ENCODE assay signal across 18 cellular contexts in the genomic region with DNA sequence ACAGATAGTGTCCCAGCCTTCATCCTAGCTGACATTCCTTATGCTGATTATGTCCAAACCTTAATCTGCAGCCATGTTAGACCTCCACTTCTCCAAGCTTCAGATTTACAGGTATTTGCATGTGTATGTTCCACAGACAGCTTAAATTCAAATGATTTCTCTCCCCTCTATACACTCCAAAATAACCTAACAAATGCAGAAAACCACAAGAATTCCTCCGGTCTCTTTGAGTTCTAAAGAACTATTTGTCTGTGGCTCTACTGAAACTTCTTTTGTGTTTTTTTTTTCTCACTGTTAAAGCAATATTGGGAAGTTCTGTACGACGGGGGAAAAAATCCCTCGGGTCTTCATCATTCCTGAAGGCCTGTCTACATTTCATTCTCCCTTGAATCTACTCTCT.
"Had no signal": no experiment of that assay in that cellular context is flagged by ENCODE, and none has a peak within 500 bp of the region (broad histone marks: within the 10 kb centered on the region; RNA-seq: fewer than 3 reads in every experiment).

No MANE protein-coding gene starts in this region.

- H3K27me3 ChIP-seq: body of pancreas, transverse colon, vagina had no signal

- H3K27ac Mint-ChIP-seq: activated CD4-positive, alpha-beta T cell treated with anti-CD3 and anti-CD28 coated beads for 36 hours had no signal

- H3K4me1 ChIP-seq: vagina had no signal

- H3K4me3 ChIP-seq: body of pancreas, coronary artery, left ventricle myocardium inferior, mucosa of descending colon, transverse colon, vagina had no signal

- H3K27me3 Mint-ChIP-seq: activated CD4-positive, alpha-beta T cell treated with anti-CD3 and anti-CD28 coated beads for 36 hours; naive thymus-derived CD8-positive, alpha-beta T cell had no signal

- H3K27ac ChIP-seq: body of pancreas, coronary artery, left ventricle myocardium inferior, transverse colon, vagina, WERI-Rb-1 had no signal

- ATAC-seq: activated CD4-positive, alpha-beta T cell treated with anti-CD3 and anti-CD28 coated beads for 36 hours; body of pancreas; naive thymus-derived CD8-positive, alpha-beta T cell had no signal

- DNase-seq: activated CD4-positive, alpha-beta T cell treated with anti-CD3 and anti-CD28 coated beads for 36 hours; activated CD8-positive, alpha-beta memory T cell treated with anti-CD3 and anti-CD28 coated beads, Interleukin-2, amount 50 U/mL, for 48 hours; activated naive CD4-positive, alpha-beta T cell treated with anti-CD3 and anti-CD28 coated beads, Interleukin-2, amount 50 U/mL, for 16 hours; amniotic stem cell; body of pancreas; central memory CD4-positive, alpha-beta T cell; effector CD4-positive, alpha-beta T cell; foreskin fibroblast; left ventricle myocardium inferior; mucosa of descending colon; naive thymus-derived CD8-positive, alpha-beta T cell; stimulated activated CD4-positive, alpha-beta T cell treated with anti-CD3 and anti-CD28 coated beads, Interleukin-2, amount 100 ng/mL, for 48 hours; stimulated activated naive CD4-positive, alpha-beta T cell; T-helper 1 cell; transverse colon; WERI-Rb-1 had no signal

- H3K4me3 Mint-ChIP-seq: activated CD4-positive, alpha-beta T cell treated with anti-CD3 and anti-CD28 coated beads for 36 hours; naive thymus-derived CD8-positive, alpha-beta T cell had no signal

- H3K9me3 Mint-ChIP-seq: naive thymus-derived CD8-positive, alpha-beta T cell had no signal
